Comparison of ENCODE assay signal across 21 cellular contexts in the genomic region with DNA sequence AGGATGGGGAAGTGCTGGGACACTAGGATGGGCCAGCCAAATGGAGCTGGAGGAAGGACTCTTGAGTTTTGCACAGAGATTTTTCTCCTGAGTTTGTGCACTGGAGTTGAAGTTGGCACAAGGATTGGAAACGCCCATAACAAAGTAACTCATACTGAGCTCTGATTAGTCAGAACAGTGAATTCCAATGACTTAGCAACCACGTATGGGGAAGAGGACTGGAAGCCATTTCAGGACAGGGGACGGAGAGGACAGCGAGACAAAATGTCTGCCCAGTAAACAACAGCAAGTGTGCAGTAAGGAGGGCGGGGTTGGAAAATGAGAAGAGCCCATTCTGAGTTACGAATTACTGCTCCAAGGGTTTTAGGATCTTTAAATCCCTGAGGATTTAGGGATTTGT. TPM values are rescaled to one million over a fixed set of nuclear protein-coding genes. Genes with fewer than 3 reads are reported as not detected.
DNase-seq lines count a peak whose midpoint lies in the region; ATAC-seq and TF ChIP-seq lines count a peak whose summit lies in the region.
"Had no signal": no experiment of that assay in that cellular context is flagged by ENCODE, and none has a peak within 500 bp of the region (broad histone marks: within the 10 kb centered on the region; RNA-seq: fewer than 3 reads in every experiment).

No MANE protein-coding gene starts in this region.

- TF ChIP-seq POLR2A in uterus (IDR thresholded peaks at IDR 0.05): no peak

- H3K4me1 Mint-ChIP-seq in HFFc6 (ENCODE audit: low read depth): peaks cover 54% of the 10 kb centered on the region
- H3K4me1 Mint-ChIP-seq: activated CD4-positive, alpha-beta T cell treated with anti-CD3 and anti-CD28 coated beads for 36 hours had no signal

- H3K27me3 Mint-ChIP-seq in HFFc6 (ENCODE audit: insufficient read depth): peaks cover 8% of the 10 kb centered on the region; the same call in 1 of the 2 replicates

- no peak for ATAC-seq in GM18873 (IDR thresholded peaks at IDR 0.05; ENCODE audit: low FRiP score, unreplicated experiment)
- ATAC-seq: activated CD4-positive, alpha-beta T cell treated with anti-CD3 and anti-CD28 coated beads for 36 hours; left colon; right lobe of liver had no signal

- intact Hi-C loops in uterus (cut with DNase I; ENCODE audit: low total_unique reads): no loop called here

- H3K27me3 ChIP-seq in ACC112 (ENCODE audit: insufficient read depth, low read length) (no peaks in the 10 kb centered on the region), WERI-Rb-1 (ENCODE audit: insufficient read depth, low read depth, severe bottlenecking) (peaks cover 24% of the 10 kb centered on the region), uterus (peaks cover 0 to 5% of the 10 kb centered on the region in 2 donors)
- H3K27me3 ChIP-seq: right lobe of liver, SJCRH30 had no signal

- TF ChIP-seq CTCF in HFFc6 (IDR thresholded peaks at IDR 0.05) (no peak), WERI-Rb-1 (IDR thresholded peaks at IDR 0.05; ENCODE audit: low read depth, low read length) (no peak), uterus (IDR thresholded peaks at IDR 0.05) (no peak)

- DNase-seq in HFFc6: peak; percentile 34
- peak; percentile 41 for DNase-seq in WERI-Rb-1
- peak; percentile 52 for DNase-seq in fibroblast of peridontal ligament (ENCODE audit: extremely low read depth)
- no peak for DNase-seq in uterus
- no peak for DNase-seq in NK-92 (lab: John Stamatoyannopoulos, UW; ENCODE audit: unreplicated experiment)
- no peak for DNase-seq in stimulated activated naive CD4-positive, alpha-beta T cell (lab: John Stamatoyannopoulos, UW)
- DNase-seq: activated CD4-positive, alpha-beta T cell treated with anti-CD3 and anti-CD28 coated beads for 36 hours; activated effector memory CD4-positive, alpha-beta T cell treated with anti-CD3 and anti-CD28 coated beads, Interleukin-2, amount 50 U/mL, for 16 hours; amygdala; GF-D8; left colon; NCI-H146; NCI-H2227 treated with DMSO at 0.1 percent for 48 hours; right lobe of liver had no signal

- H3K27ac ChIP-seq in ACC112 (ENCODE audit: low read depth, low read length): peak overlapping the region; percentile 32
- no peak overlapping the region for H3K27ac ChIP-seq in WERI-Rb-1
- no peak overlapping the region for H3K27ac ChIP-seq in uterus
- H3K27ac ChIP-seq: coronary artery, right lobe of liver, SJCRH30 had no signal

- H3K27ac Mint-ChIP-seq in HFFc6: peak overlapping the region; percentile 71; the same call in 1 of the 2 replicates
- H3K27ac Mint-ChIP-seq: activated CD4-positive, alpha-beta T cell treated with anti-CD3 and anti-CD28 coated beads for 36 hours; T-helper 2 cell treated with Interferon-gamma antibody and Interleukin-4, amounts not matched to agents 5 μg/mL and 100 μg/mL, for 36 hours had no signal

- H3K79me2 ChIP-seq in ACC112 (ENCODE audit: control insufficient read depth, insufficient read depth, low read length, unreplicated experiment): no peaks in the 10 kb centered on the region

- H3K9me3 Mint-ChIP-seq in HFFc6: no peaks in the 10 kb centered on the region
- H3K9me3 Mint-ChIP-seq: T-helper 2 cell treated with Interferon-gamma antibody and Interleukin-4, amounts not matched to agents 5 μg/mL and 100 μg/mL, for 36 hours had no signal

- no peaks in the 10 kb centered on the region for H3K36me3 Mint-ChIP-seq in HFFc6 (ENCODE audit: low read depth)

- no peak overlapping the region for H3K4me3 ChIP-seq in ACC112 (ENCODE audit: low read depth, low read length)
- no peak overlapping the region for H3K4me3 ChIP-seq in WERI-Rb-1 (ENCODE audit: low read depth, low read length)
- no peak overlapping the region for H3K4me3 ChIP-seq in uterus
- H3K4me3 ChIP-seq: coronary artery, right lobe of liver, SJCRH30 had no signal

- no peak overlapping the region for H2AFZ ChIP-seq in ACC112 (ENCODE audit: low read length, unreplicated experiment)

- no peak overlapping the region for H3K4me3 Mint-ChIP-seq in HFFc6
- H3K4me3 Mint-ChIP-seq: activated CD4-positive, alpha-beta T cell treated with anti-CD3 and anti-CD28 coated beads for 36 hours; T-helper 2 cell treated with Interferon-gamma antibody and Interleukin-4, amounts not matched to agents 5 μg/mL and 100 μg/mL, for 36 hours had no signal

- H3K9me3 ChIP-seq in WERI-Rb-1 (ENCODE audit: severe bottlenecking) (no peaks in the 10 kb centered on the region), uterus (no peaks in the 10 kb centered on the region)
- H3K9me3 ChIP-seq: right lobe of liver, SJCRH30 had no signal

- H3K4me1 ChIP-seq in ACC112 (ENCODE audit: control insufficient read depth, insufficient read depth, low read length, unreplicated experiment) (peaks cover 40% of the 10 kb centered on the region), uterus (no peaks in the 10 kb centered on the region)

- H3K36me3 ChIP-seq in ACC112 (ENCODE audit: insufficient read depth, low read length): no peaks in the 10 kb centered on the region
- no peaks in the 10 kb centered on the region for H3K36me3 ChIP-seq in WERI-Rb-1
- no peaks in the 10 kb centered on the region for H3K36me3 ChIP-seq in uterus
- H3K36me3 ChIP-seq: right lobe of liver, SJCRH30 had no signal

RNA-seq across cellular contexts. Expression of a gene that starts 5.9 kb away (rescaled TPM):
- not detected for total RNA-seq in HFFc6 (2021; fragmentation: NEBNext Ultra II Directional; extraction: Animal tissue kit (Norgen Biotek cat#: 25700))
- not detected for total RNA-seq in uterus
- total RNA-seq: activated CD4-positive, alpha-beta T cell treated with anti-CD3 and anti-CD28 coated beads for 36 hours; left colon; mucosa of gallbladder; subcutaneous adipose tissue had no signal

RNA-seq across cellular contexts. Expression of a gene that starts 22.9 kb away (rescaled TPM):
- total RNA-seq in HFFc6 (2021; fragmentation: NEBNext Ultra II Directional; extraction: Animal tissue kit (Norgen Biotek cat#: 25700)): not detected
- 1 to 10 TPM in 1 of 4 donors, not detected in 3; 1.4 TPM for total RNA-seq in uterus
- total RNA-seq: activated CD4-positive, alpha-beta T cell treated with anti-CD3 and anti-CD28 coated beads for 36 hours; SJCRH30 had no signal

Comparison
In these comparisons a context has a peak if more than half of its experiments do, and no peak if none do; other contexts are left out.
1. DNase-seq: peak in HFFc6 (single experiment), WERI-Rb-1 (single experiment) and fibroblast of peridontal ligament (single experiment); none in uterus (0 of 2), NK-92 (single experiment) and stimulated activated naive CD4-positive, alpha-beta T cell (0 of 6).